11 cellular contexts compared by ENCODE assay signal in genomic region chr11:3155691-3156258, GRCh38. TPM values are rescaled to one million over a fixed set of nuclear protein-coding genes. Genes with fewer than 3 reads are reported as not detected.
DNase-seq lines count a peak whose midpoint lies in the region; ATAC-seq and TF ChIP-seq lines count a peak whose summit lies in the region.
"Had no signal": no experiment of that assay in that cellular context is flagged by ENCODE, and none has a peak within 500 bp of the region (broad histone marks: within the 10 kb centered on the region; RNA-seq: fewer than 3 reads in every experiment).

No MANE protein-coding gene starts in this region.

- H3K9me3 ChIP-seq in Peyer's patch (no peaks in the 10 kb centered on the region), osteoblast (ENCODE audit: low read depth, low read length) (no peaks in the 10 kb centered on the region), Caco-2 (no peaks in the 10 kb centered on the region)

- TF ChIP-seq CTCF in Peyer's patch (IDR thresholded peaks at IDR 0.05) (no peak), fibroblast of villous mesenchyme (IDR thresholded peaks at IDR 0.05; ENCODE audit: insufficient read depth, low read depth, low read length) (no peak), osteoblast (IDR thresholded peaks at IDR 0.05; ENCODE audit: extremely low read depth, low read depth, low read length) (no peak), Caco-2 (IDR thresholded peaks at IDR 0.05; ENCODE audit: insufficient read depth in 1 of 2, low read depth in 1 of 2, low read length in 1 of 2, severe bottlenecking in 1 of 2, unreplicated experiment in 1 of 2) (no peak)

- DNase-seq in 8988T (peak; percentile 5), Peyer's patch (no peak), fibroblast of villous mesenchyme (ENCODE audit: low read depth) (peak; percentile 82), osteoblast (ENCODE audit: insufficient read length, low spot score, missing footprints) (peak; percentile 91), Caco-2 (no peak)
- DNase-seq in activated CD4-positive, alpha-beta T cell treated with anti-CD3 and anti-CD28 coated beads, Interleukin-2, amount 50 U/mL, for 4 hours: no peak
- no peak for DNase-seq in stimulated activated CD4-positive, alpha-beta T cell treated with anti-CD3 and anti-CD28 coated beads, Interleukin-4, amount 100 ng/mL, for 4 hours
- DNase-seq: activated T-cell treated with anti-CD3 and anti-CD28 coated beads for 4 hours; NCI-H774; stimulated activated naive CD8-positive, alpha-beta T cell treated with anti-CD3 and anti-CD28 coated beads, Interleukin-15, amount 100 ng/mL, for 72 hours had no signal

- no peak for ATAC-seq in HG03571 (IDR thresholded peaks at IDR 0.05; ENCODE audit: unreplicated experiment)
- ATAC-seq: stimulated activated naive CD8-positive, alpha-beta T cell treated with anti-CD3 and anti-CD28 coated beads, Interleukin-15, amount 100 ng/mL, for 72 hours had no signal

- peaks cover 94% of the 10 kb centered on the region for H3K79me2 ChIP-seq in osteoblast (ENCODE audit: insufficient read depth, low read length)

- H3K4me3 Mint-ChIP-seq in Caco-2 (ENCODE audit: unreplicated experiment): no peak overlapping the region
- H3K4me3 Mint-ChIP-seq: stimulated activated naive CD8-positive, alpha-beta T cell treated with anti-CD3 and anti-CD28 coated beads, Interleukin-15, amount 100 ng/mL, for 72 hours had no signal

- peaks cover 59% of the 10 kb centered on the region for H4K20me1 ChIP-seq in osteoblast (ENCODE audit: insufficient read depth, low read length)

- H3K36me3 ChIP-seq in Peyer's patch: no peaks in the 10 kb centered on the region
- H3K36me3 ChIP-seq in osteoblast (ENCODE audit: insufficient read depth, low read length): peaks cover 5% of the 10 kb centered on the region
- H3K36me3 ChIP-seq in Caco-2 (ENCODE audit: control insufficient read depth, insufficient read depth, low read length): no peaks in the 10 kb centered on the region

- H3K27me3 ChIP-seq in Peyer's patch (no peaks in the 10 kb centered on the region), osteoblast (ENCODE audit: insufficient read depth, low read length) (no peaks in the 10 kb centered on the region), Caco-2 (replicated peaks; ENCODE audit: control insufficient read depth, insufficient read depth, low read length) (no peaks in the 10 kb centered on the region)

- H3K27ac ChIP-seq in Peyer's patch (peak overlapping the region in 3 of 4 donors; percentile 12 to 86 (median 63)), osteoblast (ENCODE audit: low read depth, low read length) (peak overlapping the region; percentile 77)

- H3K36me3 Mint-ChIP-seq in Caco-2 (ENCODE audit: insufficient read depth, unreplicated experiment): peaks cover 9% of the 10 kb centered on the region

- peak overlapping the region in 2 of 4 donors; percentile 8 to 25 for H3K4me3 ChIP-seq in Peyer's patch
- peak overlapping the region; percentile 30 for H3K4me3 ChIP-seq in fibroblast of villous mesenchyme (ENCODE audit: low read depth, low read length)
- peak overlapping the region; percentile 2 for H3K4me3 ChIP-seq in osteoblast (ENCODE audit: insufficient read depth, low read length)
- no peak overlapping the region for H3K4me3 ChIP-seq in Caco-2 (ENCODE audit: low read depth, low read length)

- no peak overlapping the region for H3K27ac Mint-ChIP-seq in Caco-2 (ENCODE audit: unreplicated experiment)

- intact Hi-C loops in Caco-2 (cut with micrococcal nuclease; ENCODE audit: unreplicated experiment): no loop called here

- no peaks in the 10 kb centered on the region for H3K4me1 Mint-ChIP-seq in Caco-2 (ENCODE audit: low read depth, unreplicated experiment)

- H3K4me1 ChIP-seq in Peyer's patch: peaks cover 0 to 84% (median 5%) of the 10 kb centered on the region in 4 donors
- H3K4me1 ChIP-seq in osteoblast (ENCODE audit: insufficient read depth, low read length): peaks cover 54% of the 10 kb centered on the region
- 0 out of 2 replicates have a peak, but pooled peaks cover 3% of the 10 kb centered on the region for H3K4me1 ChIP-seq in Caco-2

- peak overlapping the region; percentile 36 for H2AFZ ChIP-seq in osteoblast (ENCODE audit: low read length)

- no peak for TF ChIP-seq POLR2A in Peyer's patch (IDR thresholded peaks at IDR 0.05)

- H3K27me3 Mint-ChIP-seq in Caco-2 (ENCODE audit: insufficient read depth, unreplicated experiment): peaks cover 2% of the 10 kb centered on the region

- peak overlapping the region; percentile 61 for H3K4me2 ChIP-seq in osteoblast (ENCODE audit: insufficient read depth, low read length)

- no peaks in the 10 kb centered on the region for H3K9me3 Mint-ChIP-seq in Caco-2 (ENCODE audit: unreplicated experiment)
- H3K9me3 Mint-ChIP-seq: stimulated activated naive CD8-positive, alpha-beta T cell treated with anti-CD3 and anti-CD28 coated beads, Interleukin-15, amount 100 ng/mL, for 72 hours had no signal

- no TSS peak for BruUV-seq in Caco-2 (replicated peaks; lab: Mats Ljungman, UMichigan)

- POLR2A ChIA-PET in Caco-2 (lab: Charles Lee): no interaction called here

- CTCF ChIA-PET in Caco-2 (lab: Charles Lee): no interaction called here

RNA-seq across cellular contexts. Expression of gene OSBPL5, which starts 9.3 kb away (rescaled TPM):
- total RNA-seq in Peyer's patch (100 to 1,000 TPM in 1 of 4 donors, 10 to 100 TPM in 3; 39.8 to 110 (median 73.2) TPM), fibroblast of villous mesenchyme (49.7 and 55.7 TPM in 2 replicates), osteoblast (46.0 and 49.9 TPM in 2 replicates), Caco-2 (2022) (4.9 and 5.5 TPM in 2 replicates)

Comparison
In these comparisons a context has a peak if more than half of its experiments do, and no peak if none do; other contexts are left out.
1. DNase-seq: peak in 8988T (single experiment), fibroblast of villous mesenchyme (single experiment) and osteoblast (single experiment); none in Peyer's patch (0 of 3), activated CD4-positive, alpha-beta T cell treated with anti-CD3 and anti-CD28 coated beads, Interleukin-2, amount 50 U/mL, for 4 hours (0 of 2), stimulated activated CD4-positive, alpha-beta T cell treated with anti-CD3 and anti-CD28 coated beads, Interleukin-4, amount 100 ng/mL, for 4 hours (0 of 2) and Caco-2 (0 of 2).